In genomic region chr15:57217716-57218598, GRCh38 we compare ENCODE assay signal across 10 cellular contexts.
A peak's percentile ranks its signal among the peaks of the same experiment; 100 is the strongest.
DNase-seq lines count a peak whose midpoint lies in the region; ATAC-seq and TF ChIP-seq lines count a peak whose summit lies in the region.
"Had no signal": no experiment of that assay in that cellular context is flagged by ENCODE, and none has a peak within 500 bp of the region (broad histone marks: within the 10 kb centered on the region; RNA-seq: fewer than 3 reads in every experiment).

No MANE protein-coding gene starts in this region.

- no peak overlapping the region for H2BK5ac ChIP-seq in neuronal stem cell (ENCODE audit: low read length)

- H3K4me2 ChIP-seq in neuronal stem cell (ENCODE audit: insufficient read depth, low read length, poor library complexity, severe bottlenecking) = peak overlapping the region; percentile 26

- H2AK5ac ChIP-seq in neuronal stem cell (ENCODE audit: low read depth, low read length) = no peak overlapping the region

- ATAC-seq in upper lobe of left lung (ENCODE audit: low FRiP score in 2 of 2) (no peak), GM21737 (IDR thresholded peaks at IDR 0.05; ENCODE audit: unreplicated experiment) (no peak)

- TF ChIP-seq CTCF in upper lobe of left lung (IDR thresholded peaks at IDR 0.05) = no peak

- DNase-seq in EL (peak; percentile 46), MV-4-11 (lab: John Stamatoyannopoulos, UW) (peak; percentile 41), dermis blood vessel endothelial cell (peak; percentile 55), neuronal stem cell (ENCODE audit: low spot score) (peak; percentile 33), upper lobe of left lung (no peak), SKM-1 (lab: John Stamatoyannopoulos, UW; ENCODE audit: unreplicated experiment) (no peak)
- no peak for DNase-seq in activated T-cell treated with anti-CD3 and anti-CD28 coated beads, Interleukin-2, amount 50 U/mL, for 48 hours
- DNase-seq: spleen, uterus had no signal

- no peaks in the 10 kb centered on the region for H3K9me3 ChIP-seq in neuronal stem cell (replicated peaks in 1 of 2; ENCODE audit: control insufficient read depth in 2 of 2, insufficient read depth in 1 of 2, low read depth in 1 of 2, low read length in 2 of 2)
- H3K9me3 ChIP-seq in upper lobe of left lung = no peaks in the 10 kb centered on the region
- H3K9me3 ChIP-seq: spleen, uterus had no signal

- TF ChIP-seq EP300 in upper lobe of left lung (IDR thresholded peaks at IDR 0.05) = no peak

- H2BK15ac ChIP-seq in neuronal stem cell (ENCODE audit: low read length) = no peak overlapping the region

- no peak overlapping the region for H2BK12ac ChIP-seq in neuronal stem cell (ENCODE audit: low read length)

- no peak overlapping the region for H3K4ac ChIP-seq in neuronal stem cell (ENCODE audit: low read length)

- no peak overlapping the region for H3K9ac ChIP-seq in neuronal stem cell (ENCODE audit: low read depth, low read length, poor library complexity)

- H3K4me1 ChIP-seq in neuronal stem cell (ENCODE audit: control insufficient read depth in 2 of 2, insufficient read depth in 1 of 2, low read depth in 1 of 2, low read length in 2 of 2) (peaks cover 7 to 50% of the 10 kb centered on the region in 2 donors), upper lobe of left lung (peaks cover 3 to 37% (median 16%) of the 10 kb centered on the region in 4 donors)

- H3K36me3 ChIP-seq in neuronal stem cell (replicated peaks in 1 of 2; ENCODE audit: control insufficient read depth in 2 of 2, insufficient read depth in 2 of 2, low read length in 2 of 2) (no peaks in the 10 kb centered on the region), upper lobe of left lung (no peaks in the 10 kb centered on the region)
- H3K36me3 ChIP-seq: spleen, uterus had no signal

- H3K14ac ChIP-seq in neuronal stem cell (ENCODE audit: low read length) = no peak overlapping the region

- H3K4me3 ChIP-seq in neuronal stem cell (ENCODE audit: low read length in 2 of 2) = peak overlapping the region in 1 of 2 donors; percentile 94
- no peak overlapping the region for H3K4me3 ChIP-seq in upper lobe of left lung
- H3K4me3 ChIP-seq: spleen, uterus had no signal

- TF ChIP-seq POLR2A in upper lobe of left lung (IDR thresholded peaks at IDR 0.05) = no peak

- H2AFZ ChIP-seq in neuronal stem cell (ENCODE audit: low read length) = no peak overlapping the region

- H4K91ac ChIP-seq in neuronal stem cell (ENCODE audit: low read depth, low read length, poor library complexity) = no peak overlapping the region

- no peaks in the 10 kb centered on the region for H3K79me1 ChIP-seq in neuronal stem cell (ENCODE audit: low read depth, low read length)

- 100% methylated on average over 1 of the region's 9 CpGs; no CpG with 5 or more reads in 1 of the 2 donors for WGBS in neuronal stem cell (ENCODE audit: extremely low coverage in 2 of 2, insufficient read length in 2 of 2, insufficient replicate concordance in 1 of 2), 2 donors
- 65 to 66% methylated on average over 9 of the region's 9 CpGs for WGBS in upper lobe of left lung, 2 donors

- peak overlapping the region; percentile 37 for H3K27ac ChIP-seq in neuronal stem cell (replicated peaks; ENCODE audit: low read length)
- peak overlapping the region in 1 of 4 donors; percentile 11 for H3K27ac ChIP-seq in upper lobe of left lung
- H3K27ac ChIP-seq: spleen had no signal

- no peak overlapping the region for H3K23ac ChIP-seq in neuronal stem cell (ENCODE audit: low read depth, low read length, poor library complexity)

- H2BK120ac ChIP-seq in neuronal stem cell (ENCODE audit: low read depth, low read length) = no peak overlapping the region

- H3K18ac ChIP-seq in neuronal stem cell (ENCODE audit: low read length) = no peak overlapping the region

- H3K27me3 ChIP-seq in neuronal stem cell (ENCODE audit: control insufficient read depth in 3 of 3, insufficient read depth in 3 of 3, low read depth in 1 of 3, low read length in 3 of 3) (no peaks in the 10 kb centered on the region), upper lobe of left lung (no peaks in the 10 kb centered on the region)
- H3K27me3 ChIP-seq: spleen, uterus had no signal

- no peak overlapping the region for H4K8ac ChIP-seq in neuronal stem cell (ENCODE audit: low read depth, low read length)

Comparison
In these comparisons a context has a peak if more than half of its experiments do, and no peak if none do; other contexts are left out.
1. DNase-seq: peak in EL (single experiment), MV-4-11 (single experiment), dermis blood vessel endothelial cell (single experiment) and neuronal stem cell (single experiment); none in upper lobe of left lung (0 of 2), activated T-cell treated with anti-CD3 and anti-CD28 coated beads, Interleukin-2, amount 50 U/mL, for 48 hours (0 of 2) and SKM-1 (single experiment).